Comparison of ENCODE assay signal across 23 cellular contexts in the genomic region with DNA sequence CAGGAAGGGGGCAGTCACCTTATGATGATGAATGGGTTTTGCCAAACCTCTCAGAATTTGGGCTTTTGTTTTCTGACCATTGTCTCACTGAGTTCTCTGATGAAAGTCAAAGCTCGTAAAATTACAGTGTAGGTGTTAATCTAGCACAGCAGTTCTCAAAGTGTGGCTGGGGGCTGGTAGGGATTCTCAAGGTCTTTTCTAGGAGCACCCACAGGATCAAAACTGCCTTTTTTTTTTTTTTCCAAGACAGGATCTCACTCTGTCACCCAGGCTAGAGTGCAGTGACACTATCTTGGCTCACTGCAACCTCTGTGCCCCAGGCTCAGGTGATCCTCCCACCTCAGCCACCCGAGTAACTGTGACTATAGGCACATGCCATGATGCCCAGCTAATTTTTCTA.
"Had no signal": no experiment of that assay in that cellular context is flagged by ENCODE, and none has a peak within 500 bp of the region (broad histone marks: within the 10 kb centered on the region; RNA-seq: fewer than 3 reads in every experiment).

No MANE protein-coding gene starts in this region.

- H3K36me3 ChIP-seq: colonic mucosa, gastrocnemius medialis, heart left ventricle had no signal

- DNase-seq: colonic mucosa; cortex of kidney; dermis blood vessel endothelial cell; dorsolateral prefrontal cortex; effector CD4-positive, alpha-beta T cell; effector CD8-positive, alpha-beta T cell; effector memory CD4-positive, alpha-beta T cell; effector memory CD8-positive, alpha-beta T cell; erythroblast; esophagus squamous epithelium; foreskin fibroblast; foreskin keratinocyte; foreskin melanocyte; gastrocnemius medialis; glutamatergic neuron; heart left ventricle; heart right ventricle had no signal

- H3K4me3 Mint-ChIP-seq: dendritic cell treated with granulocyte-macrophage colony-stimulating factor and Interleukin-4, amounts not matched to agents 40 ng/mL and 50 ng/mL, for 4 days; effector memory CD8-positive, alpha-beta T cell had no signal

- H3K27ac ChIP-seq: colonic mucosa, coronary artery, epithelial cell of prostate, esophagus muscularis mucosa, esophagus squamous epithelium, foreskin keratinocyte, gastrocnemius medialis, gastroesophageal sphincter, heart left ventricle, heart right ventricle had no signal

- H3K4me1 ChIP-seq: esophagus squamous epithelium had no signal

- H3K27me3 Mint-ChIP-seq: dendritic cell treated with granulocyte-macrophage colony-stimulating factor and Interleukin-4, amounts not matched to agents 40 ng/mL and 50 ng/mL, for 4 days; effector memory CD8-positive, alpha-beta T cell had no signal

- H3K9me3 ChIP-seq: colonic mucosa, esophagus muscularis mucosa, esophagus squamous epithelium, gastrocnemius medialis, gastroesophageal sphincter, heart left ventricle, heart right ventricle had no signal

- H3K27me3 ChIP-seq: colonic mucosa, dorsolateral prefrontal cortex, esophagus muscularis mucosa, esophagus squamous epithelium, foreskin keratinocyte, gastrocnemius medialis, gastroesophageal sphincter, heart left ventricle, heart right ventricle had no signal

- H3K9me3 Mint-ChIP-seq: dendritic cell treated with granulocyte-macrophage colony-stimulating factor and Interleukin-4, amounts not matched to agents 40 ng/mL and 50 ng/mL, for 4 days; effector memory CD8-positive, alpha-beta T cell had no signal

- H3K4me3 ChIP-seq: colonic mucosa, coronary artery, dorsolateral prefrontal cortex, esophagus muscularis mucosa, esophagus squamous epithelium, gastrocnemius medialis, gastroesophageal sphincter, heart left ventricle, heart right ventricle had no signal

- H3K27ac Mint-ChIP-seq: dendritic cell treated with granulocyte-macrophage colony-stimulating factor and Interleukin-4, amounts not matched to agents 40 ng/mL and 50 ng/mL, for 4 days; effector memory CD8-positive, alpha-beta T cell had no signal

- ATAC-seq: effector memory CD8-positive, alpha-beta T cell; esophagus mucosa; foreskin keratinocyte; gastrocnemius medialis; gastroesophageal sphincter; heart left ventricle; heart right ventricle had no signal
